ENCODE assay signal across 25 cellular contexts in genomic region chr20:18702736-18703135, GRCh38.
A peak's percentile ranks its signal among the peaks of the same experiment; 100 is the strongest.
DNase-seq lines count a peak whose midpoint lies in the region; TF ChIP-seq lines count a peak whose summit lies in the region.
"Had no signal": no experiment of that assay in that cellular context is flagged by ENCODE, and none has a peak within 500 bp of the region (broad histone marks: within the 10 kb centered on the region; RNA-seq: fewer than 3 reads in every experiment).

No MANE protein-coding gene starts in this region.

- H3K4me3 ChIP-seq in MG63: no peak overlapping the region
- H3K4me3 ChIP-seq in fibroblast of mammary gland (ENCODE audit: control insufficient read depth, low read depth, low read length): no peak overlapping the region
- H3K4me3 ChIP-seq: body of pancreas, prostate gland, SK-N-MC, spleen, vagina had no signal

- H3K4me3 Mint-ChIP-seq in immature natural killer cell: no peak overlapping the region
- H3K4me3 Mint-ChIP-seq: activated naive CD4-positive, alpha-beta T cell treated with anti-CD3 and anti-CD28 coated beads, Interleukin-2, amount 50 U/mL, for 24 hours; activated T-cell treated with anti-CD3 and anti-CD28 coated beads, Interleukin-2, amount 50 U/mL, for 72 hours; CD4-positive, alpha-beta memory T cell; nephron progenitor cell had no signal

- peaks cover 13% of the 10 kb centered on the region in 2 donors for H3K4me1 Mint-ChIP-seq in immature natural killer cell
- H3K4me1 Mint-ChIP-seq: nephron progenitor cell had no signal

- TF ChIP-seq CTCF in fibroblast of mammary gland (conservative IDR thresholded peaks at IDR 0.05; ENCODE audit: control insufficient read depth, insufficient read depth, low read depth, low read length): no peak

- peaks cover 0 to 15% (median 0%) of the 10 kb centered on the region in 3 donors for H3K36me3 Mint-ChIP-seq in immature natural killer cell
- H3K36me3 Mint-ChIP-seq: activated naive CD4-positive, alpha-beta T cell treated with anti-CD3 and anti-CD28 coated beads, Interleukin-2, amount 50 U/mL, for 24 hours had no signal

- H3K9me3 ChIP-seq in MG63: no peaks in the 10 kb centered on the region
- H3K9me3 ChIP-seq: body of pancreas, prostate gland, spleen, vagina had no signal

- no peaks in the 10 kb centered on the region for H3K27me3 ChIP-seq in MG63
- H3K27me3 ChIP-seq: body of pancreas, spleen, vagina had no signal

- no peak overlapping the region for H3K27ac Mint-ChIP-seq in immature natural killer cell
- H3K27ac Mint-ChIP-seq: activated naive CD4-positive, alpha-beta T cell treated with anti-CD3 and anti-CD28 coated beads, Interleukin-2, amount 50 U/mL, for 24 hours; nephron progenitor cell had no signal

- peak; percentile 23 for DNase-seq in AG08396 (ENCODE audit: low spot score)
- peak; percentile 23 for DNase-seq in MG63
- DNase-seq in fibroblast of mammary gland (ENCODE audit: low read depth): peak; percentile 64
- DNase-seq in myocyte (ENCODE audit: low read depth): peak; percentile 20
- DNase-seq in SIG-M5 treated with dmso at 0.1 percent for 504 hours (lab: John Stamatoyannopoulos, UW; ENCODE audit: unreplicated experiment): no peak
- no peak for DNase-seq in immature natural killer cell
- DNase-seq in NAMALWA (ENCODE audit: low spot score): no peak
- no peak for DNase-seq in islet precursor cell
- DNase-seq: activated CD4-positive, CD25-positive, alpha-beta regulatory T cell treated with anti-CD3 and anti-CD28 coated beads, Interleukin-2, amount 50 U/mL, for 72 hours; activated T-cell treated with anti-CD3 and anti-CD28 coated beads, Interleukin-2, amount 50 U/mL, for 72 hours; body of pancreas; CD4-positive, alpha-beta memory T cell; dermis blood vessel endothelial cell; DMS53; erythroblast; head of caudate nucleus; NCI-H146; NCI-H82; nephron progenitor cell; spleen; substantia nigra had no signal

- H3K27me3 Mint-ChIP-seq in immature natural killer cell (ENCODE audit: low read depth in 3 of 3): no peaks in the 10 kb centered on the region
- H3K27me3 Mint-ChIP-seq: activated naive CD4-positive, alpha-beta T cell treated with anti-CD3 and anti-CD28 coated beads, Interleukin-2, amount 50 U/mL, for 24 hours; CD4-positive, alpha-beta memory T cell had no signal

- H3K9me3 Mint-ChIP-seq in immature natural killer cell: no peaks in the 10 kb centered on the region
- H3K9me3 Mint-ChIP-seq: activated naive CD4-positive, alpha-beta T cell treated with anti-CD3 and anti-CD28 coated beads, Interleukin-2, amount 50 U/mL, for 24 hours; activated T-cell treated with anti-CD3 and anti-CD28 coated beads, Interleukin-2, amount 50 U/mL, for 72 hours; nephron progenitor cell had no signal

- H3K36me3 ChIP-seq in MG63: no peaks in the 10 kb centered on the region
- H3K36me3 ChIP-seq: prostate gland, vagina had no signal

Comparison
In these comparisons a context has a peak if more than half of its experiments do, and no peak if none do; other contexts are left out.
1. DNase-seq: peak in AG08396 (single experiment), MG63 (single experiment), fibroblast of mammary gland (single experiment) and myocyte (single experiment); none in SIG-M5 treated with dmso at 0.1 percent for 504 hours (single experiment), immature natural killer cell (0 of 3), NAMALWA (single experiment) and islet precursor cell (single experiment).